In genomic region chr2:190882831-190883582, GRCh38 we compare ENCODE assay signal across 1 cellular context.
TF ChIP-seq lines count a peak whose summit lies in the region.

No MANE protein-coding gene starts in this region.

TF ChIP-seq in HepG2, 621 proteins besides CTCF, POLR2A, EP300 and RAD21 (continued from another document and continues in another):
- TF ChIP-seq ZNF512 (CRISPR knock-in tag; IDR thresholded peaks at IDR 0.05) (no peak), GLMP (CRISPR knock-in tag; IDR thresholded peaks at IDR 0.05; ENCODE audit: borderline replicate concordance) (no peak), ZNF550 (CRISPR knock-in tag; IDR thresholded peaks at IDR 0.05; ENCODE audit: borderline replicate concordance) (no peak), RBFOX2 (IDR thresholded peaks at IDR 0.05; ENCODE audit: low read depth, low read length) (0 out of 2 replicates have a peak, but pooled peaks have one; percentile 12), ADNP (CRISPR knock-in tag; IDR thresholded peaks at IDR 0.05) (no peak), ARNT2 (CRISPR knock-in tag; IDR thresholded peaks at IDR 0.05; ENCODE audit: low read depth) (no peak), GFI1 (CRISPR knock-in tag; IDR thresholded peaks at IDR 0.05; ENCODE audit: borderline replicate concordance) (no peak), ZNF652 (CRISPR knock-in tag; IDR thresholded peaks at IDR 0.05; ENCODE audit: borderline replicate concordance, low read depth) (no peak), HHEX (CRISPR knock-in tag; IDR thresholded peaks at IDR 0.05) (no peak), MIER2 (CRISPR knock-in tag; IDR thresholded peaks at IDR 0.05) (no peak), BCLAF1 (IDR thresholded peaks at IDR 0.05) (no peak), ZNF788 (CRISPR knock-in tag; IDR thresholded peaks at IDR 0.05; ENCODE audit: borderline replicate concordance) (no peak), FOXA3 (CRISPR knock-in tag; IDR thresholded peaks at IDR 0.05) (no peak), FOXA1 (IDR thresholded peaks at IDR 0.05) (no peak), FOXA1 (CRISPR knock-in tag; IDR thresholded peaks at IDR 0.05) (no peak), ZNF790 (CRISPR knock-in tag; IDR thresholded peaks at IDR 0.05; ENCODE audit: borderline replicate concordance) (no peak), ZBTB26 (CRISPR knock-in tag; IDR thresholded peaks at IDR 0.05; ENCODE audit: borderline replicate concordance) (no peak), PAXIP1 (CRISPR knock-in tag; conservative IDR thresholded peaks at IDR 0.05) (no peak), ZNF350 (CRISPR knock-in tag; IDR thresholded peaks at IDR 0.05; ENCODE audit: borderline replicate concordance, low read depth) (no peak), KLF9 (CRISPR knock-in tag; IDR thresholded peaks at IDR 0.05; ENCODE audit: low read depth) (no peak), ZNF317 (CRISPR knock-in tag; IDR thresholded peaks at IDR 0.05) (peak; percentile 91), THAP11 (CRISPR knock-in tag; IDR thresholded peaks at IDR 0.05) (no peak), ZNF816 (CRISPR knock-in tag; IDR thresholded peaks at IDR 0.05; ENCODE audit: borderline replicate concordance) (no peak), CREB1 (IDR thresholded peaks at IDR 0.05) (no peak), CREB1 (CRISPR knock-in tag; IDR thresholded peaks at IDR 0.05) (0 out of 2 replicates have a peak, but pooled peaks have one; percentile 22), HOXA9 (CRISPR knock-in tag; IDR thresholded peaks at IDR 0.05; ENCODE audit: borderline replicate concordance) (no peak), ZNF230 (CRISPR knock-in tag; IDR thresholded peaks at IDR 0.05) (no peak), SNRNP70 (IDR thresholded peaks at IDR 0.05; ENCODE audit: low read depth, low read length) (no peak), POLR2AphosphoS5 (IDR thresholded peaks at IDR 0.05; ENCODE audit: low read depth, low read length) (no peak), DZIP1 (CRISPR knock-in tag; IDR thresholded peaks at IDR 0.05) (no peak), DMTF1 (CRISPR knock-in tag; IDR thresholded peaks at IDR 0.05) (no peak), ELF4 (CRISPR knock-in tag; IDR thresholded peaks at IDR 0.05; ENCODE audit: borderline replicate concordance) (0 out of 2 replicates have a peak, but pooled peaks have one; percentile 44), GMEB1 (CRISPR knock-in tag; IDR thresholded peaks at IDR 0.05; ENCODE audit: borderline replicate concordance) (no peak), GABPB1 (CRISPR knock-in tag; IDR thresholded peaks at IDR 0.05) (no peak), ZNF263 (CRISPR knock-in tag; IDR thresholded peaks at IDR 0.05) (no peak), NFIB (CRISPR knock-in tag; IDR thresholded peaks at IDR 0.05; ENCODE audit: borderline replicate concordance) (no peak), ZBTB21 (CRISPR knock-in tag; IDR thresholded peaks at IDR 0.05) (no peak), RBM39 (IDR thresholded peaks at IDR 0.05; ENCODE audit: low read depth, low read length, poor library complexity, severe bottlenecking) (no peak), ZNF546 (CRISPR knock-in tag; conservative IDR thresholded peaks at IDR 0.05) (no peak), ARID5B (CRISPR knock-in tag; IDR thresholded peaks at IDR 0.05) (no peak), ZBTB42 (CRISPR knock-in tag; IDR thresholded peaks at IDR 0.05) (no peak), KAT8 (CRISPR knock-in tag; IDR thresholded peaks at IDR 0.05) (0 out of 2 replicates have a peak, but pooled peaks have one; percentile 11), HNRNPK (IDR thresholded peaks at IDR 0.05; ENCODE audit: low read depth, low read length, poor library complexity, severe bottlenecking) (no peak)
